ENCODE assay signal across 27 cellular contexts in genomic region chr21:45889115-45889708, GRCh38.
DNase-seq lines count a peak whose midpoint lies in the region; ATAC-seq, FAIRE-seq and TF ChIP-seq lines count a peak whose summit lies in the region.
"Had no signal": no experiment of that assay in that cellular context is flagged by ENCODE, and none has a peak within 500 bp of the region (broad histone marks: within the 10 kb centered on the region; RNA-seq: fewer than 3 reads in every experiment).

No MANE protein-coding gene starts in this region.

- no peaks in the 10 kb centered on the region for H3K27me3 ChIP-seq in CD4-positive, CD25-positive, alpha-beta regulatory T cell (ENCODE audit: control insufficient read depth, insufficient read depth, low read length)
- H3K27me3 ChIP-seq in neuronal stem cell (ENCODE audit: control insufficient read depth in 3 of 3, insufficient read depth in 3 of 3, low read depth in 1 of 3, low read length in 3 of 3): peaks cover 0 to 48% (median 0%) of the 10 kb centered on the region in 3 experiments
- H3K27me3 ChIP-seq: colonic mucosa, hepatocyte, tibial nerve had no signal

- peak overlapping the region; percentile 7 for H3K27ac Mint-ChIP-seq in activated CD4-positive, alpha-beta T cell treated with anti-CD3 and anti-CD28 coated beads for 36 hours
- H3K27ac Mint-ChIP-seq in activated CD4-positive, alpha-beta T cell treated with anti-CD3 and anti-CD28 coated beads, Interleukin-2, amount 10 ng/mL, durations not matched to agents 7 days and 5 days: no peak overlapping the region
- peak overlapping the region; percentile 50 to 66 (median 52) for H3K27ac Mint-ChIP-seq in CD4-positive, CD25-positive, alpha-beta regulatory T cell
- no peak overlapping the region for H3K27ac Mint-ChIP-seq in chondrocyte (ENCODE audit: unreplicated experiment)
- no peak overlapping the region for H3K27ac Mint-ChIP-seq in type B pancreatic cell
- H3K27ac Mint-ChIP-seq: T-helper 2 cell treated with Interferon-gamma antibody and Interleukin-4, amounts not matched to agents 5 μg/mL and 100 μg/mL, for 36 hours had no signal

- H3K4me1 ChIP-seq in CD4-positive, CD25-positive, alpha-beta regulatory T cell (ENCODE audit: control insufficient read depth, insufficient read depth, low read length, poor library complexity, severe bottlenecking): peaks cover 79% of the 10 kb centered on the region
- peaks cover 4 to 6% of the 10 kb centered on the region in 2 donors for H3K4me1 ChIP-seq in neuronal stem cell (ENCODE audit: control insufficient read depth in 2 of 2, insufficient read depth in 1 of 2, low read depth in 1 of 2, low read length in 2 of 2)
- H3K4me1 ChIP-seq: colonic mucosa had no signal

- H4K91ac ChIP-seq in neuronal stem cell (ENCODE audit: low read depth, low read length, poor library complexity): no peak overlapping the region

- no peak for ATAC-seq in activated CD4-positive, alpha-beta T cell treated with anti-CD3 and anti-CD28 coated beads for 36 hours
- no peak for ATAC-seq in CD4-positive, CD25-positive, alpha-beta regulatory T cell (ENCODE audit: low read depth in 2 of 2)
- ATAC-seq: esophagus mucosa, GM12878, left lung had no signal

- POLR2A ChIA-PET in activated CD4-positive, alpha-beta T cell treated with anti-CD3 and anti-CD28 coated beads for 36 hours (lab: Charles Lee): no interaction called here
- POLR2A ChIA-PET in activated CD4-positive, alpha-beta T cell treated with anti-CD3 and anti-CD28 coated beads, Interleukin-2, amount 10 ng/mL, durations not matched to agents 7 days and 5 days (lab: Charles Lee): no interaction called here

- H3K79me1 ChIP-seq in neuronal stem cell (ENCODE audit: low read depth, low read length): no peaks in the 10 kb centered on the region

- CTCF ChIA-PET in activated CD4-positive, alpha-beta T cell treated with anti-CD3 and anti-CD28 coated beads for 36 hours (lab: Charles Lee): interaction anchor here (0.6 to 3.7 kb wide), 6 partner anchors 9 to 84 kb away, joined by 3 to 24 read pairs (median 4); no protein-coding TSS in a partner anchor
- CTCF ChIA-PET in activated CD4-positive, alpha-beta T cell treated with anti-CD3 and anti-CD28 coated beads, Interleukin-2, amount 10 ng/mL, durations not matched to agents 7 days and 5 days (lab: Charles Lee): interaction anchor here (0.8 to 1.6 kb wide), 3 partner anchors 9 to 172 kb away, joined by 3 to 9 read pairs (median 3); no protein-coding TSS in a partner anchor

- intact Hi-C loops in activated CD4-positive, alpha-beta T cell treated with anti-CD3 and anti-CD28 coated beads for 36 hours (cut with DNase I, micrococcal nuclease): loop anchor here (5.0 kb wide), 3 partner anchors 33 to 247 kb away; partner anchors contain the start of gene PCBP3 (in 1 of the 2)

- no peak for DNase-seq in activated CD4-positive, alpha-beta T cell treated with anti-CD3 and anti-CD28 coated beads for 36 hours
- no peak for DNase-seq in activated CD4-positive, alpha-beta T cell treated with anti-CD3 and anti-CD28 coated beads, Interleukin-2, amount 10 ng/mL, durations not matched to agents 7 days and 5 days
- peak in 1 of 3 donors; percentile 13 for DNase-seq in CD4-positive, CD25-positive, alpha-beta regulatory T cell
- peak; percentile 44 for DNase-seq in chondrocyte (ENCODE audit: low spot score)
- DNase-seq in neuronal stem cell (ENCODE audit: low spot score): no peak
- DNase-seq in D721Med (ENCODE audit: insufficient read length, low spot score): no peak
- DNase-seq in SHP77 (lab: John Stamatoyannopoulos, UW): no peak
- no peak for DNase-seq in type B pancreatic cell (ENCODE audit: extremely low spot score, unreplicated experiment)
- DNase-seq: colonic mucosa; COR-L47; KG1; midbrain; NCI-H146; NCI-H526; stimulated activated CD8-positive, alpha-beta memory T cell treated with anti-CD3 and anti-CD28 coated beads, Interleukin-4, amount 100 ng/mL, for 48 hours; stomach; WERI-Rb-1 had no signal

- peak overlapping the region; percentile 15 for H2AK5ac ChIP-seq in neuronal stem cell (ENCODE audit: low read depth, low read length)

- H3K36me3 ChIP-seq in CD4-positive, CD25-positive, alpha-beta regulatory T cell (ENCODE audit: control insufficient read depth, insufficient read depth, low read length): no peaks in the 10 kb centered on the region
- no peaks in the 10 kb centered on the region for H3K36me3 ChIP-seq in neuronal stem cell (replicated peaks in 1 of 2; ENCODE audit: control insufficient read depth in 2 of 2, insufficient read depth in 2 of 2, low read length in 2 of 2)
- H3K36me3 ChIP-seq: breast epithelium, colonic mucosa, left lung, stomach, tibial nerve, WERI-Rb-1 had no signal

- no CpG with 5 or more reads among the region's 15 CpGs for WGBS in neuronal stem cell (ENCODE audit: extremely low coverage in 2 of 2, insufficient read length in 2 of 2, insufficient replicate concordance in 1 of 2), 2 donors

- H2BK12ac ChIP-seq in neuronal stem cell (ENCODE audit: low read length): no peak overlapping the region

- no peak for FAIRE-seq in D721Med (lab: Jason Lieb, UNC)
- FAIRE-seq: A204.1, GM12878, H54 had no signal

- H2BK5ac ChIP-seq in neuronal stem cell (ENCODE audit: low read length): no peak overlapping the region

- TF ChIP-seq CTCF in chondrocyte (IDR thresholded peaks at IDR 0.05) (no peak), D721Med (IDR thresholded peaks at IDR 0.05; ENCODE audit: insufficient read depth, missing control alignments) (no peak), type B pancreatic cell (conservative IDR thresholded peaks at IDR 0.05) (no peak)

- no peak overlapping the region for H2AFZ ChIP-seq in neuronal stem cell (ENCODE audit: low read length)
- H2AFZ ChIP-seq: hepatocyte had no signal

- no peak overlapping the region for H3K9ac ChIP-seq in neuronal stem cell (ENCODE audit: low read depth, low read length, poor library complexity)

- peak overlapping the region; percentile 91 for H3K14ac ChIP-seq in neuronal stem cell (ENCODE audit: low read length)

- H3K4me2 ChIP-seq in neuronal stem cell (ENCODE audit: insufficient read depth, low read length, poor library complexity, severe bottlenecking): no peak overlapping the region
- H3K4me2 ChIP-seq: hepatocyte had no signal

- H2BK120ac ChIP-seq in neuronal stem cell (ENCODE audit: low read depth, low read length): no peak overlapping the region

- no peaks in the 10 kb centered on the region for H3K9me3 ChIP-seq in CD4-positive, CD25-positive, alpha-beta regulatory T cell (ENCODE audit: control insufficient read depth in 2 of 2, low read length in 2 of 2)
- H3K9me3 ChIP-seq in neuronal stem cell (replicated peaks in 1 of 2; ENCODE audit: control insufficient read depth in 2 of 2, insufficient read depth in 1 of 2, low read depth in 1 of 2, low read length in 2 of 2): no peaks in the 10 kb centered on the region
- H3K9me3 ChIP-seq: breast epithelium, colonic mucosa, left lung, stomach, tibial nerve had no signal

- H3K4me3 Mint-ChIP-seq in activated CD4-positive, alpha-beta T cell treated with anti-CD3 and anti-CD28 coated beads for 36 hours: no peak overlapping the region
- no peak overlapping the region for H3K4me3 Mint-ChIP-seq in activated CD4-positive, alpha-beta T cell treated with anti-CD3 and anti-CD28 coated beads, Interleukin-2, amount 10 ng/mL, durations not matched to agents 7 days and 5 days
- peak overlapping the region; percentile 9 to 67 (median 46) for H3K4me3 Mint-ChIP-seq in CD4-positive, CD25-positive, alpha-beta regulatory T cell
- H3K4me3 Mint-ChIP-seq in chondrocyte (ENCODE audit: unreplicated experiment): no peak overlapping the region
- H3K4me3 Mint-ChIP-seq in type B pancreatic cell: no peak overlapping the region
- H3K4me3 Mint-ChIP-seq: T-helper 2 cell treated with Interferon-gamma antibody and Interleukin-4, amounts not matched to agents 5 μg/mL and 100 μg/mL, for 36 hours had no signal

- H3K36me3 Mint-ChIP-seq in activated CD4-positive, alpha-beta T cell treated with anti-CD3 and anti-CD28 coated beads for 36 hours (ENCODE audit: low read depth): peaks cover 2% of the 10 kb centered on the region
- H3K36me3 Mint-ChIP-seq in activated CD4-positive, alpha-beta T cell treated with anti-CD3 and anti-CD28 coated beads, Interleukin-2, amount 10 ng/mL, durations not matched to agents 7 days and 5 days (ENCODE audit: low read depth): peaks cover 9% of the 10 kb centered on the region
- H3K36me3 Mint-ChIP-seq in CD4-positive, CD25-positive, alpha-beta regulatory T cell: no peaks in the 10 kb centered on the region
- no peaks in the 10 kb centered on the region for H3K36me3 Mint-ChIP-seq in chondrocyte (ENCODE audit: low read depth)
- no peaks in the 10 kb centered on the region for H3K36me3 Mint-ChIP-seq in type B pancreatic cell

- H3K27me3 Mint-ChIP-seq in activated CD4-positive, alpha-beta T cell treated with anti-CD3 and anti-CD28 coated beads for 36 hours: peaks cover 2% of the 10 kb centered on the region
- H3K27me3 Mint-ChIP-seq in activated CD4-positive, alpha-beta T cell treated with anti-CD3 and anti-CD28 coated beads, Interleukin-2, amount 10 ng/mL, durations not matched to agents 7 days and 5 days: peaks cover 23% of the 10 kb centered on the region
- H3K27me3 Mint-ChIP-seq in CD4-positive, CD25-positive, alpha-beta regulatory T cell: peaks cover 2% of the 10 kb centered on the region
- H3K27me3 Mint-ChIP-seq in chondrocyte (ENCODE audit: low read depth): peaks cover 17% of the 10 kb centered on the region
- H3K27me3 Mint-ChIP-seq in type B pancreatic cell: peaks cover 30% of the 10 kb centered on the region

- H3K27ac ChIP-seq in CD4-positive, CD25-positive, alpha-beta regulatory T cell (ENCODE audit: insufficient read depth, low read length, poor library complexity, severe bottlenecking): no peak overlapping the region
- no peak overlapping the region for H3K27ac ChIP-seq in neuronal stem cell (replicated peaks; ENCODE audit: low read length)
- H3K27ac ChIP-seq: breast epithelium, colonic mucosa, hepatocyte, left lung, RWPE1, WERI-Rb-1 had no signal

- no peak overlapping the region for H2BK15ac ChIP-seq in neuronal stem cell (ENCODE audit: low read length)

- no peak overlapping the region for H3K23ac ChIP-seq in neuronal stem cell (ENCODE audit: low read depth, low read length, poor library complexity)

- H3K4ac ChIP-seq in neuronal stem cell (ENCODE audit: low read length): no peak overlapping the region

- H3K9me3 Mint-ChIP-seq in activated CD4-positive, alpha-beta T cell treated with anti-CD3 and anti-CD28 coated beads for 36 hours (ENCODE audit: low read depth): no peaks in the 10 kb centered on the region
- H3K9me3 Mint-ChIP-seq in activated CD4-positive, alpha-beta T cell treated with anti-CD3 and anti-CD28 coated beads, Interleukin-2, amount 10 ng/mL, durations not matched to agents 7 days and 5 days: peaks cover 3% of the 10 kb centered on the region
- H3K9me3 Mint-ChIP-seq in CD4-positive, CD25-positive, alpha-beta regulatory T cell: peaks cover 0 to 3% (median 0%) of the 10 kb centered on the region in 7 donors
- H3K9me3 Mint-ChIP-seq in chondrocyte (ENCODE audit: low read depth) (no peaks in the 10 kb centered on the region), type B pancreatic cell (no peaks in the 10 kb centered on the region)

- H3K4me1 Mint-ChIP-seq in activated CD4-positive, alpha-beta T cell treated with anti-CD3 and anti-CD28 coated beads for 36 hours: peaks cover 82% of the 10 kb centered on the region
- peaks cover 76% of the 10 kb centered on the region for H3K4me1 Mint-ChIP-seq in activated CD4-positive, alpha-beta T cell treated with anti-CD3 and anti-CD28 coated beads, Interleukin-2, amount 10 ng/mL, durations not matched to agents 7 days and 5 days
- H3K4me1 Mint-ChIP-seq in CD4-positive, CD25-positive, alpha-beta regulatory T cell: peaks cover 13 to 90% (median 56%) of the 10 kb centered on the region in 4 donors
- peaks cover 8% of the 10 kb centered on the region for H3K4me1 Mint-ChIP-seq in chondrocyte (ENCODE audit: low read depth)
- H3K4me1 Mint-ChIP-seq in type B pancreatic cell (ENCODE audit: unreplicated experiment): peaks cover 36% of the 10 kb centered on the region

- no peak overlapping the region for H3K18ac ChIP-seq in neuronal stem cell (ENCODE audit: low read length)

- no peak overlapping the region for H3K4me3 ChIP-seq in CD4-positive, CD25-positive, alpha-beta regulatory T cell (ENCODE audit: low read depth, low read length)
- no peak overlapping the region for H3K4me3 ChIP-seq in neuronal stem cell (ENCODE audit: low read length in 2 of 2)
- H3K4me3 ChIP-seq: breast epithelium, colonic mucosa, GM12878, hepatocyte, left lung, stomach, tibial nerve had no signal

- no peak overlapping the region for H4K8ac ChIP-seq in neuronal stem cell (ENCODE audit: low read depth, low read length)

Comparison
In these comparisons a context has a peak if more than half of its experiments do, and no peak if none do; other contexts are left out.
1. H3K27ac Mint-ChIP-seq: peak in activated CD4-positive, alpha-beta T cell treated with anti-CD3 and anti-CD28 coated beads for 36 hours (single experiment) and CD4-positive, CD25-positive, alpha-beta regulatory T cell (3 of 3); none in activated CD4-positive, alpha-beta T cell treated with anti-CD3 and anti-CD28 coated beads, Interleukin-2, amount 10 ng/mL, durations not matched to agents 7 days and 5 days (single experiment), chondrocyte (single experiment) and type B pancreatic cell (single experiment).
2. H3K4me3 Mint-ChIP-seq: peak in CD4-positive, CD25-positive, alpha-beta regulatory T cell (4 of 4); none in activated CD4-positive, alpha-beta T cell treated with anti-CD3 and anti-CD28 coated beads for 36 hours (single experiment), activated CD4-positive, alpha-beta T cell treated with anti-CD3 and anti-CD28 coated beads, Interleukin-2, amount 10 ng/mL, durations not matched to agents 7 days and 5 days (single experiment), chondrocyte (single experiment) and type B pancreatic cell (single experiment).